Comparison of ENCODE assay signal across 9 cellular contexts in genomic region chr7:36658603-36659516, GRCh38.
DNase-seq lines count a peak whose midpoint lies in the region; ATAC-seq, FAIRE-seq and TF ChIP-seq lines count a peak whose summit lies in the region.
"Had no signal": no experiment of that assay in that cellular context is flagged by ENCODE, and none has a peak within 500 bp of the region (broad histone marks: within the 10 kb centered on the region; RNA-seq: fewer than 3 reads in every experiment).

No MANE protein-coding gene starts in this region.

- no peaks in the 10 kb centered on the region for H3K36me3 Mint-ChIP-seq in activated naive CD4-positive, alpha-beta T cell treated with anti-CD3 and anti-CD28 coated beads, Interleukin-2, amount 10 ng/mL, durations not matched to agents 7 days and 5 days

- TF ChIP-seq CTCF in fibroblast of lung (conservative IDR thresholded peaks at IDR 0.05 in 1 of 2, IDR thresholded peaks at IDR 0.05 in 1 of 2; ENCODE audit: low read depth in 1 of 2, low read length in 2 of 2) = no peak

- H3K4me2 ChIP-seq in fibroblast of lung (ENCODE audit: extremely low read depth, insufficient read depth, low read length) = peak overlapping the region; percentile 51

- no peak overlapping the region for H3K4me3 Mint-ChIP-seq in activated naive CD4-positive, alpha-beta T cell treated with anti-CD3 and anti-CD28 coated beads, Interleukin-2, amount 10 ng/mL, durations not matched to agents 7 days and 5 days

- H3K4me3 ChIP-seq in NT2/D1 (ENCODE audit: insufficient read length, low read depth) (no peak overlapping the region), fibroblast of lung (replicated peaks in 1 of 4; ENCODE audit: control extremely low read depth in 1 of 4, insufficient read depth in 1 of 4, low read depth in 3 of 4, low read length in 4 of 4) (no peak overlapping the region)

- peaks cover 5% of the 10 kb centered on the region for H3K4me1 ChIP-seq in NT2/D1 (ENCODE audit: insufficient read depth, insufficient read length)
- H3K4me1 ChIP-seq in fibroblast of lung (ENCODE audit: control insufficient read depth, extremely low read depth, insufficient read depth, low read length) = no peaks in the 10 kb centered on the region

- H3K4me1 Mint-ChIP-seq in activated naive CD4-positive, alpha-beta T cell treated with anti-CD3 and anti-CD28 coated beads, Interleukin-2, amount 10 ng/mL, durations not matched to agents 7 days and 5 days = peaks cover 7% of the 10 kb centered on the region

- DNase-seq in H54 (ENCODE audit: insufficient read length, low spot score) (peak; percentile 93), NT2/D1 (ENCODE audit: low read depth, low spot score) (peak; percentile 89), fibroblast of lung (ENCODE audit: low read depth in 2 of 2) (peak; percentile 77 to 95), renal cortical epithelial cell (ENCODE audit: low read depth) (peak; percentile 98), ureter (ENCODE audit: low spot score) (no peak)
- DNase-seq in activated naive CD4-positive, alpha-beta T cell treated with anti-CD3 and anti-CD28 coated beads, Interleukin-2, amount 10 ng/mL, durations not matched to agents 7 days and 5 days = no peak
- DNase-seq: occipital lobe had no signal

- H3K27me3 ChIP-seq in NT2/D1 (ENCODE audit: insufficient read depth, insufficient read length) (no peaks in the 10 kb centered on the region), fibroblast of lung (ENCODE audit: control insufficient read depth, insufficient read depth, low read length) (no peaks in the 10 kb centered on the region)

- no peaks in the 10 kb centered on the region for H3K9me3 ChIP-seq in NT2/D1 (ENCODE audit: insufficient read depth, low read length)
- H3K9me3 ChIP-seq in fibroblast of lung (ENCODE audit: control insufficient read depth, insufficient read depth, low read depth, low read length) = no peaks in the 10 kb centered on the region

- FAIRE-seq in H54 (lab: Jason Lieb, UNC) = peak; percentile 83

- no peaks in the 10 kb centered on the region for H3K9me3 Mint-ChIP-seq in activated naive CD4-positive, alpha-beta T cell treated with anti-CD3 and anti-CD28 coated beads, Interleukin-2, amount 10 ng/mL, durations not matched to agents 7 days and 5 days

- no peak overlapping the region for H3K9ac ChIP-seq in NT2/D1 (ENCODE audit: insufficient read length, low read depth)
- H3K9ac ChIP-seq in fibroblast of lung (ENCODE audit: insufficient read depth, low read length) = no peak overlapping the region

- CTCF ChIA-PET in activated naive CD4-positive, alpha-beta T cell treated with anti-CD3 and anti-CD28 coated beads, Interleukin-2, amount 10 ng/mL, durations not matched to agents 7 days and 5 days (lab: Charles Lee) = interaction anchor here (0.8 kb wide), 1 partner anchor 171 kb away, joined by 5 read pairs; no protein-coding TSS in a partner anchor

- no peak for TF ChIP-seq POLR2A in H54 (IDR thresholded peaks at IDR 0.05; ENCODE audit: low read depth, low read length)

- no peak for ATAC-seq in HG02970 (IDR thresholded peaks at IDR 0.05; ENCODE audit: low FRiP score, unreplicated experiment)
- no peak for ATAC-seq in GM18868 (IDR thresholded peaks at IDR 0.05; ENCODE audit: unreplicated experiment)

- H4K20me1 ChIP-seq in fibroblast of lung (ENCODE audit: control insufficient read depth, extremely low read depth, insufficient read depth, low read length) = no peaks in the 10 kb centered on the region

- no peak overlapping the region for H3K27ac Mint-ChIP-seq in activated naive CD4-positive, alpha-beta T cell treated with anti-CD3 and anti-CD28 coated beads, Interleukin-2, amount 10 ng/mL, durations not matched to agents 7 days and 5 days

- no peak overlapping the region for H2AFZ ChIP-seq in fibroblast of lung (ENCODE audit: low read length)

- H3K36me3 ChIP-seq in NT2/D1 (ENCODE audit: insufficient read depth, insufficient read length, low read length) (no peaks in the 10 kb centered on the region), fibroblast of lung (ENCODE audit: control insufficient read depth, insufficient read depth, low read length) (no peaks in the 10 kb centered on the region)

- no peaks in the 10 kb centered on the region for H3K27me3 Mint-ChIP-seq in activated naive CD4-positive, alpha-beta T cell treated with anti-CD3 and anti-CD28 coated beads, Interleukin-2, amount 10 ng/mL, durations not matched to agents 7 days and 5 days

- H3K27ac ChIP-seq in fibroblast of lung (ENCODE audit: insufficient read depth, low read length) = peak overlapping the region; percentile 55

- no peaks in the 10 kb centered on the region for H3K79me2 ChIP-seq in fibroblast of lung (ENCODE audit: control insufficient read depth, insufficient read depth, low read length)

Comparison
In these comparisons a context has a peak if more than half of its experiments do, and no peak if none do; other contexts are left out.
1. DNase-seq: peak in H54 (single experiment), NT2/D1 (single experiment), fibroblast of lung (2 of 2) and renal cortical epithelial cell (single experiment); none in ureter (single experiment) and activated naive CD4-positive, alpha-beta T cell treated with anti-CD3 and anti-CD28 coated beads, Interleukin-2, amount 10 ng/mL, durations not matched to agents 7 days and 5 days (single experiment).